In the genomic region with DNA sequence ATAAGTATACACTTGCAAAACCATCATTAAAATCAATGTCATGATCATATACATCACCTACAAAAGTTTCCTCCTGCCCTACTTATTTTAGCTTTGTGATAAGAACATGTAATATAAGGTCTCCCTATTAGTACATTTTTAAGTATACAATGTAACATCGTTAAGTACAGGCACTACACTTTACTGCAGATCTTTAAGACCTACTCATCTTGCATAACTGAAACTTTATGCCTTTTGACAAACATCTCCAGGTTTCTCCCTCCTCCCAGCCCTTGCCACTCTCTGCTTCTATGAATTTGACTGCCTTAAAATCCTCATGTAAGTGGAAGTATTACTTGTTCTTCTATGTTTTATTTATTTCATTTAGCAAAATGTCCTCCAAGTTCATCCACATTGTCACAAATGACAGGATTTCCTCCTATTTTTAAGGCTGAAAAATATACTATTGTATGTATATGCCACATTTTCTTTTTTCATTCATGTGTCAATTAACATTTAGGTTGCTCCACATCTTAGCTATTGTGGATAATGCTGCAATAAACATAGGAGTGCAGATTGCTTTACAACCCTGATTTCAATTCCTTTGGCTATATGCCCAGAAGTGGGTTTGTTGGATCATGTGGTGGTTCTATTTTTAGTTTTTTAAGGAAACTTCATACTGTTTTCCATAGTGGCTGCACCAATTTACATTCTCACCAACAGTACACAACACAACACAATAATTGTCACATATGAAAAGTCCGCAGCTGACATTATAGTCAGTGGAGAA, we compare ENCODE assay signal across 18 cellular contexts.
A peak's percentile ranks its signal among the peaks of the same experiment; 100 is the strongest.
DNase-seq lines count a peak whose midpoint lies in the region; ATAC-seq, FAIRE-seq and TF ChIP-seq lines count a peak whose summit lies in the region.
"Had no signal": no experiment of that assay in that cellular context is flagged by ENCODE, and none has a peak within 500 bp of the region (broad histone marks: within the 10 kb centered on the region; RNA-seq: fewer than 3 reads in every experiment).

No MANE protein-coding gene starts in this region.

- H3K27me3 ChIP-seq in A673 (replicated peaks; ENCODE audit: insufficient read depth, low read depth, low read length, poor library complexity), result no peaks in the 10 kb centered on the region
- H3K27me3 ChIP-seq in hepatocyte, result no peaks in the 10 kb centered on the region
- H3K27me3 ChIP-seq: esophagus muscularis mucosa had no signal

- H3K4me2 ChIP-seq in hepatocyte, result no peak overlapping the region

- no peaks in the 10 kb centered on the region for H3K9me2 ChIP-seq in hepatocyte (replicated peaks; ENCODE audit: insufficient read depth)

- peak overlapping the region in 4 of 5 experiments; percentile 4 to 76 (median 48) for H3K27ac Mint-ChIP-seq in brain
- H3K27ac Mint-ChIP-seq: activated B cell treated with CpG ODN at 0.5 μM for 24 hours; dendritic cell treated with granulocyte-macrophage colony-stimulating factor and Interleukin-4, amounts not matched to agents 40 ng/mL and 50 ng/mL, for 4 days had no signal

- 66% methylated on average over 2 of the region's 2 CpGs for WGBS in hepatocyte (ENCODE audit: low lambda C conversion rate, missing lambda C conversion rate)

- intact Hi-C loops in A673 (cut with micrococcal nuclease; ENCODE audit: unreplicated experiment), result no loop called here

- H3K4me1 ChIP-seq in A673 (ENCODE audit: insufficient read depth, low read length, poor library complexity, severe bottlenecking) (no peaks in the 10 kb centered on the region), hepatocyte (ENCODE audit: insufficient read depth) (no peaks in the 10 kb centered on the region)
- H3K4me1 ChIP-seq: parathyroid adenoma had no signal

- no TSS peak for BruUV-seq in A673 (replicated peaks; lab: Mats Ljungman, UMichigan)

- TF ChIP-seq POLR2A in GM12892 (IDR thresholded peaks at IDR 0.05; ENCODE audit: low read depth, low read length), result no peak

- FAIRE-seq in GM12892 (lab: Jason Lieb, UNC), result no peak

- DNase-seq in A673 (ENCODE audit: low spot score), result peak; percentile 21
- peak; percentile 18 for DNase-seq in NCI-H187 treated with DMSO at 0.1 percent for 48 hours (lab: John Stamatoyannopoulos, UW)
- DNase-seq in hepatocyte (ENCODE audit: low spot score), result peak; percentile 38
- no peak for DNase-seq in NCI-H446 treated with DMSO at 0.1 percent for 48 hours (lab: John Stamatoyannopoulos, UW)
- DNase-seq in cortex of kidney (lab: John Stamatoyannopoulos, UW), result no peak
- DNase-seq in GM12892 (ENCODE audit: insufficient read length), result no peak
- DNase-seq: activated B cell treated with CpG ODN at 0.5 μM for 24 hours; activated CD8-positive, alpha-beta memory T cell treated with anti-CD3 and anti-CD28 coated beads, Interleukin-2, amount 50 U/mL, for 48 hours; activated naive CD4-positive, alpha-beta T cell treated with anti-CD3 and anti-CD28 coated beads, Interleukin-2, amount 50 U/mL, for 16 hours; Calu3; GOT3 had no signal

- POLR2A ChIA-PET in A673 (lab: Charles Lee; ENCODE audit: low non-redundant PET), result no interaction called here

- H3K4me3 ChIP-seq in A673 (ENCODE audit: low read depth, low read length, poor library complexity, severe bottlenecking), result no peak overlapping the region
- H3K4me3 ChIP-seq in hepatocyte, result no peak overlapping the region
- H3K4me3 ChIP-seq: esophagus muscularis mucosa, thoracic aorta had no signal

- H3K9me3 ChIP-seq in A673 (ENCODE audit: low read depth, low read length, poor library complexity, severe bottlenecking) (no peaks in the 10 kb centered on the region), hepatocyte (ENCODE audit: low read depth) (no peaks in the 10 kb centered on the region)
- H3K9me3 ChIP-seq: thoracic aorta had no signal

- peaks cover 53% of the 10 kb centered on the region for H3K4me1 Mint-ChIP-seq in brain
- H3K4me1 Mint-ChIP-seq: activated B cell treated with CpG ODN at 0.5 μM for 24 hours had no signal

- no peaks in the 10 kb centered on the region for H3K79me2 ChIP-seq in hepatocyte
- H3K79me2 ChIP-seq: parathyroid adenoma had no signal

- CTCF ChIA-PET in A673 (lab: Charles Lee), result no interaction called here

- ATAC-seq in HG03135 (IDR thresholded peaks at IDR 0.05; ENCODE audit: unreplicated experiment), result no peak

- no peak for TF ChIP-seq CTCF in A673 (conservative IDR thresholded peaks at IDR 0.05; ENCODE audit: low read depth, low read length)
- no peak for TF ChIP-seq CTCF in brain (conservative IDR thresholded peaks at IDR 0.05)
- no peak for TF ChIP-seq CTCF in hepatocyte (IDR thresholded peaks at IDR 0.05; ENCODE audit: poor library complexity)

- no peak overlapping the region for H3K27ac ChIP-seq in A673 (ENCODE audit: low read depth, low read length, poor library complexity, severe bottlenecking)
- H3K27ac ChIP-seq in hepatocyte, result no peak overlapping the region
- H3K27ac ChIP-seq: esophagus muscularis mucosa, HL-60, parathyroid adenoma, thoracic aorta had no signal

- H3K4me3 Mint-ChIP-seq in brain, result peak overlapping the region in 1 of 5 experiments; percentile 0
- H3K4me3 Mint-ChIP-seq: activated B cell treated with CpG ODN at 0.5 μM for 24 hours; dendritic cell treated with granulocyte-macrophage colony-stimulating factor and Interleukin-4, amounts not matched to agents 40 ng/mL and 50 ng/mL, for 4 days had no signal

- no peaks in the 10 kb centered on the region for H3K36me3 ChIP-seq in A673 (ENCODE audit: insufficient read depth, low read length, poor library complexity, severe bottlenecking)
- H3K36me3 ChIP-seq in hepatocyte (replicated peaks; ENCODE audit: insufficient read depth, low read depth), result no peaks in the 10 kb centered on the region
- H3K36me3 ChIP-seq: esophagus muscularis mucosa, thoracic aorta had no signal

- no peak overlapping the region for H2AFZ ChIP-seq in hepatocyte
- H2AFZ ChIP-seq: parathyroid adenoma had no signal

- no peaks in the 10 kb centered on the region for H3K9me3 Mint-ChIP-seq in brain
- H3K9me3 Mint-ChIP-seq: activated B cell treated with CpG ODN at 0.5 μM for 24 hours; dendritic cell treated with granulocyte-macrophage colony-stimulating factor and Interleukin-4, amounts not matched to agents 40 ng/mL and 50 ng/mL, for 4 days had no signal

- no peaks in the 10 kb centered on the region for H3K27me3 Mint-ChIP-seq in brain
- H3K27me3 Mint-ChIP-seq: activated B cell treated with CpG ODN at 0.5 μM for 24 hours; dendritic cell treated with granulocyte-macrophage colony-stimulating factor and Interleukin-4, amounts not matched to agents 40 ng/mL and 50 ng/mL, for 4 days had no signal

- no peaks in the 10 kb centered on the region for H3K36me3 Mint-ChIP-seq in brain

- no peaks in the 10 kb centered on the region for H4K20me1 ChIP-seq in hepatocyte (ENCODE audit: insufficient read depth, poor library complexity, severe bottlenecking)

Comparison
In these comparisons a context has a peak if more than half of its experiments do, and no peak if none do; other contexts are left out.
1. DNase-seq: peak in A673 (single experiment), NCI-H187 treated with DMSO at 0.1 percent for 48 hours (single experiment) and hepatocyte (single experiment); none in NCI-H446 treated with DMSO at 0.1 percent for 48 hours (single experiment), cortex of kidney (single experiment) and GM12892 (single experiment).